In the genomic region with DNA sequence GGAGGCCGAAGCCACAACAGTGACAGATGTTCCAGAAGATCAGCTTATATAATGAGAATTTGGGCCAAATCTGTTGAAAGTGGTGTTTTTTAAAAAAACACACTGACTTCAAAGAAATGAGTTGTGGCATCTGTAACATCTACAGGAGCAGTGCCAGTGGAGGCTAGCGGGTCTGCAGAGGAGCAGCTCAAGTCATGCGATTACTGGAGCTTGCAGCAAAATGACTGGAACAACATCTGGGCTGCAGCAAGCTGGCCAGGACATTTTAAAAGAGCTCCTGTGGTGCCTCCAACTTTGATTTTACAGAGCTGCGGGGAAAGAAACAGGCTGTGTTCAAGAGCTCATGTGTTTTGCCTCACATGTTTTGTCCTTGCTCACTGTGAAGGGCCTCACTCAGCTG, we compare ENCODE assay signal across 17 cellular contexts. TPM values are rescaled to one million over a fixed set of nuclear protein-coding genes. Genes with fewer than 3 reads are reported as not detected.
"Had no signal": no experiment of that assay in that cellular context is flagged by ENCODE, and none has a peak within 500 bp of the region (broad histone marks: within the 10 kb centered on the region; RNA-seq: fewer than 3 reads in every experiment).

No MANE protein-coding gene starts in this region.

- H3K27me3 ChIP-seq: adrenal gland, gastrocnemius medialis, left lung, neutrophil had no signal

- H3K4me1 ChIP-seq: adrenal gland, gastrocnemius medialis, left lung, parathyroid adenoma had no signal

- H3K27ac ChIP-seq: adrenal gland, gastrocnemius medialis, left lung, neutrophil, parathyroid adenoma had no signal

- H3K36me3 ChIP-seq: adrenal gland, gastrocnemius medialis, left lung, neutrophil had no signal

- ATAC-seq: effector memory CD8-positive, alpha-beta T cell; gastrocnemius medialis; left lung; mucosa of descending colon; naive thymus-derived CD4-positive, alpha-beta T cell; stimulated activated naive B cell treated with anti-CD40 and anti-IgM and Interleukin-4, amounts not matched to agents 10 μg/mL and 1 μg/mL and 100 μg/mL, for 72 hours had no signal

- DNase-seq: activated CD4-positive, alpha-beta T cell treated with anti-CD3 and anti-CD28 coated beads, Interleukin-2, amount 10 ng/mL, durations not matched to agents 24 days and 14 days; activated CD8-positive, alpha-beta memory T cell treated with anti-CD3 and anti-CD28 coated beads, Interleukin-2, amount 50 U/mL, for 4 hours; activated effector memory CD4-positive, alpha-beta T cell treated with anti-CD3 and anti-CD28 coated beads, Interleukin-2, amount 50 U/mL, for 16 hours; activated T-cell treated with anti-CD3 and anti-CD28 coated beads, Interleukin-2, amount 50 U/mL, for 48 hours; adrenal gland; effector memory CD8-positive, alpha-beta T cell; gastrocnemius medialis; head of caudate nucleus; kidney; left lung; mucosa of descending colon; naive thymus-derived CD4-positive, alpha-beta T cell; stimulated activated naive B cell treated with anti-CD40 and anti-IgM and Interleukin-4, amounts not matched to agents 10 μg/mL and 1 μg/mL and 100 μg/mL, for 72 hours; T1000 had no signal

- H3K9me3 ChIP-seq: adrenal gland, gastrocnemius medialis, neutrophil had no signal

- H3K9ac ChIP-seq: parathyroid adenoma had no signal

- H3K4me3 ChIP-seq: adrenal gland, gastrocnemius medialis, left lung, mucosa of descending colon had no signal

RNA-seq across cellular contexts. Expression of gene TBX18, which starts 57.2 kb away (rescaled TPM):
- total RNA-seq: activated CD4-positive, alpha-beta T cell treated with anti-CD3 and anti-CD28 coated beads, Interleukin-2, amount 10 ng/mL, durations not matched to agents 24 days and 14 days; naive thymus-derived CD4-positive, alpha-beta T cell; T-helper 1 cell treated with Interleukin-12 subunit alpha and Interleukin-12 subunit beta and Interleukin-4 antibody, amounts not matched to agents 30 ng/mL and 1 ng/mL, for 36 hours had no signal
- polyA plus RNA-seq: naive thymus-derived CD4-positive, alpha-beta T cell had no signal
